13 cellular contexts compared by ENCODE assay signal in the genomic region with DNA sequence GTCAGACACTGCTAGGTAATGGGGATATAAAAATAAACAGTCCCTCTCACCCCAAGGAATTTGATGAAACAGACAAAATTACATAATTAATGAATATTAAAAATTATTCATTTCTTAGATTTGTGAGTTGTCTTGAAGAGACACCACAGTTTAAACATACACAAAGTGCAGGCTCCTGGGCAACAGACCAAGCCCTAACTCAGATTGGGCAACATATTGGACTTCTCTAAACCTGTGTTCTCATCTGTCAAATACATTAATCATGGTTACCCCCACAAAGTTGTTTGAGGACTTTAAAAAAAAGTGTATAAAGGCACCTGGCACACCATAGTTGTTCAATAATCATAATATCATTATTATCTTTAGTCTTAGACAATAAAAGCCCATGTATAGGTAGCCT.
"Had no signal": no experiment of that assay in that cellular context is flagged by ENCODE, and none has a peak within 500 bp of the region (broad histone marks: within the 10 kb centered on the region; RNA-seq: fewer than 3 reads in every experiment).

No MANE protein-coding gene starts in this region.

- H3K27ac ChIP-seq: parathyroid adenoma, right atrium auricular region, tibial artery, uterus had no signal

- DNase-seq: activated CD4-positive, alpha-beta T cell treated with anti-CD3 and anti-CD28 coated beads for 1 hour; activated CD4-positive, alpha-beta T cell treated with anti-CD3 and anti-CD28 coated beads, Interleukin-2, amount 50 U/mL, for 48 hours; activated gamma-delta T cell; activated T-cell treated with anti-CD3 and anti-CD28 coated beads, Interleukin-2, amount 50 U/mL, for 48 hours; anterior cingulate cortex; hypothalamus; left cardiac atrium; naive B cell; T-helper 9 cell; tibial artery; uterus had no signal

- H3K27me3 ChIP-seq: right atrium auricular region, tibial artery, uterus had no signal

- H3K4me1 ChIP-seq: parathyroid adenoma had no signal
